ENCODE assay signal across 8 cellular contexts in the genomic region with DNA sequence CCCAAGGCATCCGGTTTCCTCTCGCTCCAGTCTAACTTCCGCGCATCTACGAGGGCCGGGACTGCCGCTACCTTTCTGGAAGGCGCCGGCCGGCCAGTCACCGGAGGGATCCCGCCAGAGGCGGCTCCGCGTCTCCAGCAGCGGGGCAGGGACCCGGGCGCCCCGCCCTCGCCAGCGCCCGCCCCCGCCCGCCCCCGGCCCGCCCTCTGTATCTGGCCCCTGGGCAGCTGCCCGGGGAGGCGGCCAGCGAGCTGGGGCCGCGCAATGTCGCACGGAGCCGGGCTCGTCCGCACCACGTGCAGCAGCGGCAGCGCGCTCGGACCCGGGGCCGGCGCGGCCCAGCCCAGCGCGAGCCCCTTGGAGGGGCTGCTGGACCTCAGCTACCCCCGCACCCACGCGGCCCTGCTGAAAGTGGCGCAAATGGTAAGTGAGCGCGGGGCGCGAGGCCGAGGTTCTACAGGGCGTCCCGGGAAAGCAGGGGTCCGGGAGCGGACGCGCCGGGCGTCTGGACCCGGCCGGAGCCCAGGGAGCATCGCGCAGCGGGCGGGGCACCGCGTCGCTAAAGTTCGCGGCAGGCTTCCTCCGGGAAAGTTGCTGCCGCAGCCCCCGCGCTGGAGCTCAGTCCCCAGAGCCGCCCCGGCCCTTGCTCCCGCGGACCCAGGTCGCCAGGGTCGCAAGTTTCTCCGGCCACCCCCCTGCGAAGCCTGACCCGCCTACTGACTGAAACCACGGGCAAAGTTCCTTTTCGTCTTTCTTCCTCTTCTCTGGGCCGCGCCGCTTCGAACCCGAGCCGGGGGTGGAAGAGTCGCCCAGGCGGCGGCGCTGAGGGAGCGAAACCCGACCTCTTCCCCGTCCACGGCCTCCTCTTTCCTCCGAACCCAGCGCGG. TPM values are rescaled to one million over a fixed set of nuclear protein-coding genes. Genes with fewer than 3 reads are reported as not detected.
DNase-seq lines count a peak whose midpoint lies in the region; ATAC-seq and TF ChIP-seq lines count a peak whose summit lies in the region.

A gene with protein sequence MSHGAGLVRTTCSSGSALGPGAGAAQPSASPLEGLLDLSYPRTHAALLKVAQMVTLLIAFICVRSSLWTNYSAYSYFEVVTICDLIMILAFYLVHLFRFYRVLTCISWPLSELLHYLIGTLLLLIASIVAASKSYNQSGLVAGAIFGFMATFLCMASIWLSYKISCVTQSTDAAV (plus strand): TSS at position 211 of the 887 bp plus-strand sequence. CDS start 54 bp downstream, at position 265.

- H3K4me3 ChIP-seq in MG63 = peak within 1 kb of the TSS; percentile 58
- peak within 1 kb of the TSS; percentile 65 to 80 (median 79) for H3K4me3 ChIP-seq in liver (ENCODE audit: low read depth in 1 of 3, low read length in 3 of 3)

- 1% methylated on average over 107 of the region's 107 CpGs for WGBS in liver

- peak; percentile 78 for DNase-seq in DMS 273 (lab: John Stamatoyannopoulos, UW; ENCODE audit: unreplicated experiment)
- peak; percentile 66 for DNase-seq in MG63
- peak; percentile 34 for DNase-seq in activated CD4-positive, alpha-beta T cell treated with anti-CD3 and anti-CD28 coated beads for 1 hour
- DNase-seq in stimulated activated CD8-positive, alpha-beta memory T cell treated with anti-CD3 and anti-CD28 coated beads, Interleukin-12 subunit alpha, Interleukin-12 subunit beta, amount 100 ng/mL, for 1 hour (ENCODE audit: low read depth) = peak; percentile 13

- no peak for TF ChIP-seq RAD21 in liver (IDR thresholded peaks at IDR 0.05)

- TF ChIP-seq CTCF in liver (IDR thresholded peaks at IDR 0.05; ENCODE audit: low read depth, low read length, missing input control) = no peak

- peaks cover 0 to 9% (median 2%) of the 10 kb centered on the region in 4 donors for H3K4me1 ChIP-seq in liver (ENCODE audit: control insufficient read depth in 4 of 4, insufficient read depth in 4 of 4, low read length in 3 of 4)

- peak within 1 kb of the TSS; percentile 98 for H3K27ac Mint-ChIP-seq in dendritic cell treated with granulocyte-macrophage colony-stimulating factor and Interleukin-4, amounts not matched to agents 40 ng/mL and 50 ng/mL, for 4 days

- no peaks in the 10 kb centered on the region for H3K9me3 Mint-ChIP-seq in dendritic cell treated with granulocyte-macrophage colony-stimulating factor and Interleukin-4, amounts not matched to agents 40 ng/mL and 50 ng/mL, for 4 days

- H3K9ac ChIP-seq in liver (ENCODE audit: low read depth in 1 of 2, low read length in 2 of 2) = peak within 1 kb of the TSS; percentile 60 to 72

- intact Hi-C loops in dendritic cell treated with granulocyte-macrophage colony-stimulating factor and Interleukin-4, amounts not matched to agents 40 ng/mL and 50 ng/mL, for 4 days (cut with micrococcal nuclease) = loop anchor here (10.0 kb wide), 1 partner anchor 183 kb away; a partner anchor contains a TSS

- H3K4me1 Mint-ChIP-seq in dendritic cell treated with granulocyte-macrophage colony-stimulating factor and Interleukin-4, amounts not matched to agents 40 ng/mL and 50 ng/mL, for 4 days (ENCODE audit: low read depth) = peaks cover 54% of the 10 kb centered on the region

- H3K27ac ChIP-seq in liver (ENCODE audit: low read depth in 1 of 2, low read length in 2 of 2) = peak within 1 kb of the TSS; percentile 80 to 89

- H3K36me3 Mint-ChIP-seq in dendritic cell treated with granulocyte-macrophage colony-stimulating factor and Interleukin-4, amounts not matched to agents 40 ng/mL and 50 ng/mL, for 4 days (ENCODE audit: low read depth) = peaks cover 38% of the 10 kb centered on the region

- H3K36me3 ChIP-seq in MG63 (no peaks in the 10 kb centered on the region), liver (ENCODE audit: control insufficient read depth in 4 of 4, insufficient read depth in 3 of 4, low read depth in 1 of 4, low read length in 3 of 4) (no peaks in the 10 kb centered on the region)

- peak within 1 kb of the TSS; percentile 98 for H3K4me3 Mint-ChIP-seq in dendritic cell treated with granulocyte-macrophage colony-stimulating factor and Interleukin-4, amounts not matched to agents 40 ng/mL and 50 ng/mL, for 4 days

- H3K27me3 Mint-ChIP-seq in dendritic cell treated with granulocyte-macrophage colony-stimulating factor and Interleukin-4, amounts not matched to agents 40 ng/mL and 50 ng/mL, for 4 days = no peaks in the 10 kb centered on the region

- H3K9me3 ChIP-seq in MG63 (no peaks in the 10 kb centered on the region), liver (ENCODE audit: control insufficient read depth in 4 of 4, low read length in 3 of 4) (no peaks in the 10 kb centered on the region)

- ATAC-seq in GM21723 (IDR thresholded peaks at IDR 0.05; ENCODE audit: unreplicated experiment) (peak; percentile 56), HG03039 (IDR thresholded peaks at IDR 0.05; ENCODE audit: unreplicated experiment) (no peak)

- H3K27me3 ChIP-seq in MG63 = no peaks in the 10 kb centered on the region
- H3K27me3 ChIP-seq in liver (ENCODE audit: control insufficient read depth in 4 of 4, insufficient read depth in 4 of 4, low read length in 3 of 4) = no peaks in the 10 kb centered on the region

TF ChIP-seq in liver, 16 proteins besides CTCF, POLR2A, EP300 and RAD21:
- peak; percentile 51 for TF ChIP-seq NR2F2 (IDR thresholded peaks at IDR 0.05)
- no peak for TF ChIP-seq RXRA (IDR thresholded peaks at IDR 0.05)
- no peak for TF ChIP-seq FOXA2 (IDR thresholded peaks at IDR 0.05)
- TF ChIP-seq, protein P1, sequence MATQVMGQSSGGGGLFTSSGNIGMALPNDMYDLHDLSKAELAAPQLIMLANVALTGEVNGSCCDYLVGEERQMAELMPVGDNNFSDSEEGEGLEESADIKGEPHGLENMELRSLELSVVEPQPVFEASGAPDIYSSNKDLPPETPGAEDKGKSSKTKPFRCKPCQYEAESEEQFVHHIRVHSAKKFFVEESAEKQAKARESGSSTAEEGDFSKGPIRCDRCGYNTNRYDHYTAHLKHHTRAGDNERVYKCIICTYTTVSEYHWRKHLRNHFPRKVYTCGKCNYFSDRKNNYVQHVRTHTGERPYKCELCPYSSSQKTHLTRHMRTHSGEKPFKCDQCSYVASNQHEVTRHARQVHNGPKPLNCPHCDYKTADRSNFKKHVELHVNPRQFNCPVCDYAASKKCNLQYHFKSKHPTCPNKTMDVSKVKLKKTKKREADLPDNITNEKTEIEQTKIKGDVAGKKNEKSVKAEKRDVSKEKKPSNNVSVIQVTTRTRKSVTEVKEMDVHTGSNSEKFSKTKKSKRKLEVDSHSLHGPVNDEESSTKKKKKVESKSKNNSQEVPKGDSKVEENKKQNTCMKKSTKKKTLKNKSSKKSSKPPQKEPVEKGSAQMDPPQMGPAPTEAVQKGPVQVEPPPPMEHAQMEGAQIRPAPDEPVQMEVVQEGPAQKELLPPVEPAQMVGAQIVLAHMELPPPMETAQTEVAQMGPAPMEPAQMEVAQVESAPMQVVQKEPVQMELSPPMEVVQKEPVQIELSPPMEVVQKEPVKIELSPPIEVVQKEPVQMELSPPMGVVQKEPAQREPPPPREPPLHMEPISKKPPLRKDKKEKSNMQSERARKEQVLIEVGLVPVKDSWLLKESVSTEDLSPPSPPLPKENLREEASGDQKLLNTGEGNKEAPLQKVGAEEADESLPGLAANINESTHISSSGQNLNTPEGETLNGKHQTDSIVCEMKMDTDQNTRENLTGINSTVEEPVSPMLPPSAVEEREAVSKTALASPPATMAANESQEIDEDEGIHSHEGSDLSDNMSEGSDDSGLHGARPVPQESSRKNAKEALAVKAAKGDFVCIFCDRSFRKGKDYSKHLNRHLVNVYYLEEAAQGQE (IDR thresholded peaks at IDR 0.05) = no peak

RNA-seq across cellular contexts. Expression of the gene that starts here (rescaled TPM):
- total RNA-seq in MG63 (2014; rRNA removed; shearing (Covaris generic); ENCODE audit: low replicate concordance) = 1.7 TPM in 1 of 2 replicates, not detected in the other
- 1 to 10 TPM; 3.6 to 4.3 TPM for total RNA-seq in liver
- 10 to 100 TPM in 1 of 2 donors, 1 to 10 TPM in 1; 4.0 to 20.3 TPM for polyA plus RNA-seq in liver

Comparison
In these comparisons a context has a peak if more than half of its experiments do, and no peak if none do; other contexts are left out.
1. DNase-seq: peak in every context shown above with its lines; median percentile 78 in DMS 273; 66 in MG63; 34 in activated CD4-positive, alpha-beta T cell treated with anti-CD3 and anti-CD28 coated beads for 1 hour; 13 in stimulated activated CD8-positive, alpha-beta memory T cell treated with anti-CD3 and anti-CD28 coated beads, Interleukin-12 subunit alpha, Interleukin-12 subunit beta, amount 100 ng/mL, for 1 hour.